1 cellular context compared by ENCODE assay signal in genomic region chr6:7058250-7058923, GRCh38.
TF ChIP-seq lines count a peak whose summit lies in the region.

No MANE protein-coding gene starts in this region.

TF ChIP-seq in K562, 482 proteins besides CTCF, POLR2A, EP300 and RAD21 (continued from another document):
- peak; percentile 91 for TF ChIP-seq HMBOX1 (IDR thresholded peaks at IDR 0.05)
- TF ChIP-seq RBM14 (IDR thresholded peaks at IDR 0.05; ENCODE audit: borderline replicate concordance, insufficient read depth, low read depth, low read length) = no peak
- peak; percentile 100 for TF ChIP-seq ATF3 (IDR thresholded peaks at IDR 0.05)
- peak; percentile 99 for TF ChIP-seq ATF3 (CRISPR knock-in tag; conservative IDR thresholded peaks at IDR 0.05)
- TF ChIP-seq ZMIZ1 (IDR thresholded peaks at IDR 0.05; ENCODE audit: low read depth in 2 of 2, low read length in 2 of 2) = peak in 1 of 2 experiments; percentile 7; a peak in 1 of 4 replicates
- no peak for TF ChIP-seq RFX1 (IDR thresholded peaks at IDR 0.05)
- peak; percentile 99 for TF ChIP-seq ATF4 (CRISPR knock-in tag; IDR thresholded peaks at IDR 0.05)
- peak; percentile 81 for TF ChIP-seq ZNF175 (CRISPR knock-in tag; IDR thresholded peaks at IDR 0.05; ENCODE audit: low read depth)
- peak; percentile 54 for TF ChIP-seq TBP (optimal IDR thresholded peaks at IDR 0.05; ENCODE audit: low read depth, low read length)
